ENCODE assay signal across 1 cellular context in the genomic region with DNA sequence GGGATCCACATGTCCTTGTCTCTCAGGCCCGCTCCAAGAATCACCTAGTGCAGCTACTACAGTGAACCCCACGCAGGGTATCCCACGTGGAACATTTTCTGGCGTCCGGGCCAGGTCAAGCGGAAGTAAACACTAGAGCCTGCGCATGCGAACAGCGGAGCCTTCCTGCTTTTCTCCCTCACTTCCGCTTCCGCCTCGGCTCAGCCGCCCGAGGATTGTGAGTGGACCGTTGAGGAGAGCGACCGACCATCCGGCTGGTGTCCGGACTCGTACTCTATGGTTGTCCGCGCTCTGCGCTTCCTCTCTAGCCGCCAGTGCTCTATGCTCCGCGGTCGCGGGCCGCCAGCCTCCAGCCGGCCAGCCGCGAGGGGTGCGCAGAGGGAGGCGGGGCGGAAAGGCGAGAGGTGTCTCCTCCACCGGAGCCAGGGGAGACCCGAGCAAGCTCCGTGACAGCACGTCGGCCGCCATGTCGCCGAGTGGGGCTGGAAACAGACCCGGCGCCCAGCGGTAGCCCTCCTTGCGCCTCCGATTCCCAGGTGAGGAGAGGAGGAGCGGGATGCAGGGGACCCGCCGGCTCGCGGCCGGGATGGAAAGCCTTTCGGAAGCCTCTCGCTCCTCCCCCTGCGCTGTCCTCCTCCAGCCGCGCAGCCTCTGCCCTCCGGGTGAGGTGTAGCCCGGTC.
A peak's percentile ranks its signal among the peaks of the same experiment; 100 is the strongest.
TF ChIP-seq lines count a peak whose summit lies in the region.

A gene with protein sequence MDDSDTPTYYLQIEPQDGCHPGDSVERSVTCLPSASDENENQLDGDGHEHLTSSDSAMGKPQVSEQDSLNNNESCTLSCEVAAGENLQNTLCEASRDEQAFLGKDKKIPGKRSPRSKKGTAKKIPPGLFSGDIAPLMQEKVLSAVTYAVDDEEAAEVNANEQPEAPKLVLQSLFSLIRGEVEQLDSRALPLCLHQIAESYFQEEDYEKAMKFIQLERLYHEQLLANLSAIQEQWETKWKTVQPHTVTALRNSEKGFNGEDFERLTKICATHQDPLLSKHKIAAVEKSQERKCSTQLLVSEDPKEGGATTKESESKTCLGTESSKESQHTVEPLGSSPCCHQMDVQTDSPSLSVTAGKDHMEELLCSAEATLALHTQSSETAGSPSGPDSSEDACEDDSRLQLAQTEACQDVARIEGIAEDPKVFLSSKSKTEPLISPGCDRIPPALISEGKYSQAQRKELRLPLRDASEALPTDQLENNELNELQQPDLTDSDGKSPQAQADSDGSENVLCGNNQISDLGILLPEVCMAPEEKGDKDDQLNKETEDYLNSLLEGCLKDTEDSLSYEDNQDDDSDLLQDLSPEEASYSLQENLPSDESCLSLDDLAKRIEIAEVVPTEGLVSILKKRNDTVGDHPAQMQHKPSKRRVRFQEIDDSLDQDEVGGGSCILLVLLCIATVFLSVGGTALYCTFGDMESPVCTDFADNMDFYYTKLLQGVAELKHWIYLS (plus strand): TSS at position 329 of the 680 bp plus-strand sequence. CDS start 25,107 bp downstream, outside the sequence.
A gene with protein sequence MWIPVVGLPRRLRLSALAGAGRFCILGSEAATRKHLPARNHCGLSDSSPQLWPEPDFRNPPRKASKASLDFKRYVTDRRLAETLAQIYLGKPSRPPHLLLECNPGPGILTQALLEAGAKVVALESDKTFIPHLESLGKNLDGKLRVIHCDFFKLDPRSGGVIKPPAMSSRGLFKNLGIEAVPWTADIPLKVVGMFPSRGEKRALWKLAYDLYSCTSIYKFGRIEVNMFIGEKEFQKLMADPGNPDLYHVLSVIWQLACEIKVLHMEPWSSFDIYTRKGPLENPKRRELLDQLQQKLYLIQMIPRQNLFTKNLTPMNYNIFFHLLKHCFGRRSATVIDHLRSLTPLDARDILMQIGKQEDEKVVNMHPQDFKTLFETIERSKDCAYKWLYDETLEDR (minus strand): TSS at position 134 of the 680 bp plus-strand sequence. CDS start 123 bp downstream, at position 11.

TF ChIP-seq in HepG2, 621 proteins besides CTCF, POLR2A, EP300 and RAD21 (continued from another document and continues in another):
- TF ChIP-seq, protein P1, sequence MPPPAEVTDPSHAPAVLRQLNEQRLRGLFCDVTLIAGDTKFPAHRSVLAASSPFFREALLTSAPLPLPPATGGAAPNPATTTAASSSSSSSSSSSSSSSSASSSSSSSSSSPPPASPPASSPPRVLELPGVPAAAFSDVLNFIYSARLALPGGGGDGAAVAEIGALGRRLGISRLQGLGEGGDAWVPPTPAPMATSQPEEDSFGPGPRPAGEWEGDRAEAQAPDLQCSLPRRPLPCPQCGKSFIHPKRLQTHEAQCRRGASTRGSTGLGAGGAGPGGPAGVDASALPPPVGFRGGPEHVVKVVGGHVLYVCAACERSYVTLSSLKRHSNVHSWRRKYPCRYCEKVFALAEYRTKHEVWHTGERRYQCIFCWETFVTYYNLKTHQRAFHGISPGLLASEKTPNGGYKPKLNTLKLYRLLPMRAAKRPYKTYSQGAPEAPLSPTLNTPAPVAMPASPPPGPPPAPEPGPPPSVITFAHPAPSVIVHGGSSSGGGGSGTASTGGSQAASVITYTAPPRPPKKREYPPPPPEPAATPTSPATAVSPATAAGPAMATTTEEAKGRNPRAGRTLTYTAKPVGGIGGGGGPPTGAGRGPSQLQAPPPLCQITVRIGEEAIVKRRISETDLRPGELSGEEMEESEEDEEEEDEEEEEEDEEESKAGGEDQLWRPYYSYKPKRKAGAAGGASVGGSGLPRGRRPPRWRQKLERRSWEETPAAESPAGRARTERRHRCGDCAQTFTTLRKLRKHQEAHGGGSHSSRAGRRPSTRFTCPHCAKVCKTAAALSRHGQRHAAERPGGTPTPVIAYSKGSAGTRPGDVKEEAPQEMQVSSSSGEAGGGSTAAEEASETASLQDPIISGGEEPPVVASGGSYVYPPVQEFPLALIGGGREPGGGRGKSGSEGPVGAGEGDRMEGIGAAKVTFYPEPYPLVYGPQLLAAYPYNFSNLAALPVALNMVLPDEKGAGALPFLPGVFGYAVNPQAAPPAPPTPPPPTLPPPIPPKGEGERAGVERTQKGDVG (CRISPR knock-in tag; IDR thresholded peaks at IDR 0.05; ENCODE audit: borderline replicate concordance) = peak; percentile 72; the same call in 1 of the 2 replicates
- TF ChIP-seq ZNF589 (CRISPR knock-in tag; conservative IDR thresholded peaks at IDR 0.05) (peak; percentile 73; the same call in 1 of the 2 replicates), ZMYM3 (CRISPR knock-in tag; IDR thresholded peaks at IDR 0.05) (peak; percentile 46; the same call in 1 of the 2 replicates), SMAD1 (CRISPR knock-in tag; IDR thresholded peaks at IDR 0.05; ENCODE audit: borderline replicate concordance, low read depth) (peak; percentile 76; the same call in 1 of the 2 replicates), THAP11 (CRISPR knock-in tag; IDR thresholded peaks at IDR 0.05) (peak; percentile 96), ZNF558 (CRISPR knock-in tag; IDR thresholded peaks at IDR 0.05; ENCODE audit: borderline replicate concordance) (no peak), ATF1 (CRISPR knock-in tag; IDR thresholded peaks at IDR 0.05) (peak; percentile 53; the same call in 1 of the 2 replicates), SP140L (CRISPR knock-in tag; IDR thresholded peaks at IDR 0.05; ENCODE audit: borderline replicate concordance) (peak; percentile 15; the same call in 1 of the 2 replicates), REL (CRISPR knock-in tag; conservative IDR thresholded peaks at IDR 0.05) (0 out of 2 replicates have a peak, but pooled peaks have one; percentile 72), KMT2B (CRISPR knock-in tag; IDR thresholded peaks at IDR 0.05) (peak; percentile 96), HHEX (CRISPR knock-in tag; IDR thresholded peaks at IDR 0.05) (no peak), AGO1 (IDR thresholded peaks at IDR 0.05; ENCODE audit: low read depth, low read length, poor library complexity, severe bottlenecking) (peak; percentile 74), ZNF547 (CRISPR knock-in tag; IDR thresholded peaks at IDR 0.05) (no peak), ZNF780A (CRISPR knock-in tag; IDR thresholded peaks at IDR 0.05) (peak; percentile 83), ZNF546 (CRISPR knock-in tag; conservative IDR thresholded peaks at IDR 0.05) (no peak)
- TF ChIP-seq, protein P2, sequence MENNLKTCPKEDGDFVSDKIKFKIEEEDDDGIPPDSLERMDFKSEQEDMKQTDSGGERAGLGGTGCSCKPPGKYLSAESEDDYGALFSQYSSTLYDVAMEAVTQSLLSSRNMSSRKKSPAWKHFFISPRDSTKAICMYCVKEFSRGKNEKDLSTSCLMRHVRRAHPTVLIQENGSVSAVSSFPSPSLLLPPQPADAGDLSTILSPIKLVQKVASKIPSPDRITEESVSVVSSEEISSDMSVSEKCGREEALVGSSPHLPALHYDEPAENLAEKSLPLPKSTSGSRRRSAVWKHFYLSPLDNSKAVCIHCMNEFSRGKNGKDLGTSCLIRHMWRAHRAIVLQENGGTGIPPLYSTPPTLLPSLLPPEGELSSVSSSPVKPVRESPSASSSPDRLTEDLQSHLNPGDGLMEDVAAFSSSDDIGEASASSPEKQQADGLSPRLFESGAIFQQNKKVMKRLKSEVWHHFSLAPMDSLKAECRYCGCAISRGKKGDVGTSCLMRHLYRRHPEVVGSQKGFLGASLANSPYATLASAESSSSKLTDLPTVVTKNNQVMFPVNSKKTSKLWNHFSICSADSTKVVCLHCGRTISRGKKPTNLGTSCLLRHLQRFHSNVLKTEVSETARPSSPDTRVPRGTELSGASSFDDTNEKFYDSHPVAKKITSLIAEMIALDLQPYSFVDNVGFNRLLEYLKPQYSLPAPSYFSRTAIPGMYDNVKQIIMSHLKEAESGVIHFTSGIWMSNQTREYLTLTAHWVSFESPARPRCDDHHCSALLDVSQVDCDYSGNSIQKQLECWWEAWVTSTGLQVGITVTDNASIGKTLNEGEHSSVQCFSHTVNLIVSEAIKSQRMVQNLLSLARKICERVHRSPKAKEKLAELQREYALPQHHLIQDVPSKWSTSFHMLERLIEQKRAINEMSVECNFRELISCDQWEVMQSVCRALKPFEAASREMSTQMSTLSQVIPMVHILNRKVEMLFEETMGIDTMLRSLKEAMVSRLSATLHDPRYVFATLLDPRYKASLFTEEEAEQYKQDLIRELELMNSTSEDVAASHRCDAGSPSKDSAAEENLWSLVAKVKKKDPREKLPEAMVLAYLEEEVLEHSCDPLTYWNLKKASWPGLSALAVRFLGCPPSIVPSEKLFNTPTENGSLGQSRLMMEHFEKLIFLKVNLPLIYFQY (CRISPR knock-in tag; IDR thresholded peaks at IDR 0.05; ENCODE audit: borderline replicate concordance) = peak; percentile 52; the same call in 1 of the 2 replicates
- TF ChIP-seq, protein P3, sequence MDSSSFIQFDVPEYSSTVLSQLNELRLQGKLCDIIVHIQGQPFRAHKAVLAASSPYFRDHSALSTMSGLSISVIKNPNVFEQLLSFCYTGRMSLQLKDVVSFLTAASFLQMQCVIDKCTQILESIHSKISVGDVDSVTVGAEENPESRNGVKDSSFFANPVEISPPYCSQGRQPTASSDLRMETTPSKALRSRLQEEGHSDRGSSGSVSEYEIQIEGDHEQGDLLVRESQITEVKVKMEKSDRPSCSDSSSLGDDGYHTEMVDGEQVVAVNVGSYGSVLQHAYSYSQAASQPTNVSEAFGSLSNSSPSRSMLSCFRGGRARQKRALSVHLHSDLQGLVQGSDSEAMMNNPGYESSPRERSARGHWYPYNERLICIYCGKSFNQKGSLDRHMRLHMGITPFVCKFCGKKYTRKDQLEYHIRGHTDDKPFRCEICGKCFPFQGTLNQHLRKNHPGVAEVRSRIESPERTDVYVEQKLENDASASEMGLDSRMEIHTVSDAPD (CRISPR knock-in tag; IDR thresholded peaks at IDR 0.05) = 0 out of 2 replicates have a peak, but pooled peaks have one; percentile 23
- TF ChIP-seq, protein P4, sequence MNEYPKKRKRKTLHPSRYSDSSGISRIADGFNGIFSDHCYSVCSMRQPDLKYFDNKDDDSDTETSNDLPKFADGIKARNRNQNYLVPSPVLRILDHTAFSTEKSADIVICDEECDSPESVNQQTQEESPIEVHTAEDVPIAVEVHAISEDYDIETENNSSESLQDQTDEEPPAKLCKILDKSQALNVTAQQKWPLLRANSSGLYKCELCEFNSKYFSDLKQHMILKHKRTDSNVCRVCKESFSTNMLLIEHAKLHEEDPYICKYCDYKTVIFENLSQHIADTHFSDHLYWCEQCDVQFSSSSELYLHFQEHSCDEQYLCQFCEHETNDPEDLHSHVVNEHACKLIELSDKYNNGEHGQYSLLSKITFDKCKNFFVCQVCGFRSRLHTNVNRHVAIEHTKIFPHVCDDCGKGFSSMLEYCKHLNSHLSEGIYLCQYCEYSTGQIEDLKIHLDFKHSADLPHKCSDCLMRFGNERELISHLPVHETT (CRISPR knock-in tag; conservative IDR thresholded peaks at IDR 0.05) = peak; percentile 91
- TF ChIP-seq, protein P5, sequence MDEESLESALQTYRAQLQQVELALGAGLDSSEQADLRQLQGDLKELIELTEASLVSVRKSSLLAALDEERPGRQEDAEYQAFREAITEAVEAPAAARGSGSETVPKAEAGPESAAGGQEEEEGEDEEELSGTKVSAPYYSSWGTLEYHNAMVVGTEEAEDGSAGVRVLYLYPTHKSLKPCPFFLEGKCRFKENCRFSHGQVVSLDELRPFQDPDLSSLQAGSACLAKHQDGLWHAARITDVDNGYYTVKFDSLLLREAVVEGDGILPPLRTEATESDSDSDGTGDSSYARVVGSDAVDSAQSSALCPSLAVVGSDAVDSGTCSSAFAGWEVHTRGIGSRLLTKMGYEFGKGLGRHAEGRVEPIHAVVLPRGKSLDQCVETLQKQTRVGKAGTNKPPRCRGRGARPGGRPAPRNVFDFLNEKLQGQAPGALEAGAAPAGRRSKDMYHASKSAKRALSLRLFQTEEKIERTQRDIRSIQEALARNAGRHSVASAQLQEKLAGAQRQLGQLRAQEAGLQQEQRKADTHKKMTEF (CRISPR knock-in tag; IDR thresholded peaks at IDR 0.05) = peak; percentile 94
- TF ChIP-seq, protein P6, sequence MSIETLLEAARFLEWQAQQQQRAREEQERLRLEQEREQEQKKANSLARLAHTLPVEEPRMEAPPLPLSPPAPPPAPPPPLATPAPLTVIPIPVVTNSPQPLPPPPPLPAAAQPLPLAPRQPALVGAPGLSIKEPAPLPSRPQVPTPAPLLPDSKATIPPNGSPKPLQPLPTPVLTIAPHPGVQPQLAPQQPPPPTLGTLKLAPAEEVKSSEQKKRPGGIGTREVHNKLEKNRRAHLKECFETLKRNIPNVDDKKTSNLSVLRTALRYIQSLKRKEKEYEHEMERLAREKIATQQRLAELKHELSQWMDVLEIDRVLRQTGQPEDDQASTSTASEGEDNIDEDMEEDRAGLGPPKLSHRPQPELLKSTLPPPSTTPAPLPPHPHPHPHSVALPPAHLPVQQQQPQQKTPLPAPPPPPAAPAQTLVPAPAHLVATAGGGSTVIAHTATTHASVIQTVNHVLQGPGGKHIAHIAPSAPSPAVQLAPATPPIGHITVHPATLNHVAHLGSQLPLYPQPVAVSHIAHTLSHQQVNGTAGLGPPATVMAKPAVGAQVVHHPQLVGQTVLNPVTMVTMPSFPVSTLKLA (IDR thresholded peaks at IDR 0.05) = peak; percentile 97
